ENCODE assay signal across 2 cellular contexts in genomic region chr2:54773838-54774237, GRCh38.
TF ChIP-seq lines count a peak whose summit lies in the region.

No MANE protein-coding gene starts in this region.

TF ChIP-seq in SK-N-SH, 30 proteins besides CTCF, POLR2A, EP300 and RAD21 (continued from another document):
- TF ChIP-seq JUND (IDR thresholded peaks at IDR 0.05) (no peak), RCOR1 (IDR thresholded peaks at IDR 0.05; ENCODE audit: low read length) (no peak), PBX3 (IDR thresholded peaks at IDR 0.05) (no peak), GABPA (IDR thresholded peaks at IDR 0.05; ENCODE audit: low read depth) (no peak), POLR2AphosphoS5 (IDR thresholded peaks at IDR 0.05; ENCODE audit: low read depth, low read length) (no peak), ZBTB33 (IDR thresholded peaks at IDR 0.05; ENCODE audit: borderline replicate concordance, low read depth) (no peak), TCF12 (IDR thresholded peaks at IDR 0.05) (no peak), SIN3A (IDR thresholded peaks at IDR 0.05; ENCODE audit: borderline replicate concordance, low read depth, low read length) (no peak)
- TF ChIP-seq, protein P1, sequence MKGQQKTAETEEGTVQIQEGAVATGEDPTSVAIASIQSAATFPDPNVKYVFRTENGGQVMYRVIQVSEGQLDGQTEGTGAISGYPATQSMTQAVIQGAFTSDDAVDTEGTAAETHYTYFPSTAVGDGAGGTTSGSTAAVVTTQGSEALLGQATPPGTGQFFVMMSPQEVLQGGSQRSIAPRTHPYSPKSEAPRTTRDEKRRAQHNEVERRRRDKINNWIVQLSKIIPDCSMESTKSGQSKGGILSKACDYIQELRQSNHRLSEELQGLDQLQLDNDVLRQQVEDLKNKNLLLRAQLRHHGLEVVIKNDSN (IDR thresholded peaks at IDR 0.05; ENCODE audit: borderline replicate concordance, low read depth) = no peak

TF ChIP-seq in SK-N-SH treated with all-trans-retinoic acid at 6 μM for 48 hours, 23 proteins besides CTCF, POLR2A, EP300 and RAD21 (continued from another document):
- TF ChIP-seq, protein P2, sequence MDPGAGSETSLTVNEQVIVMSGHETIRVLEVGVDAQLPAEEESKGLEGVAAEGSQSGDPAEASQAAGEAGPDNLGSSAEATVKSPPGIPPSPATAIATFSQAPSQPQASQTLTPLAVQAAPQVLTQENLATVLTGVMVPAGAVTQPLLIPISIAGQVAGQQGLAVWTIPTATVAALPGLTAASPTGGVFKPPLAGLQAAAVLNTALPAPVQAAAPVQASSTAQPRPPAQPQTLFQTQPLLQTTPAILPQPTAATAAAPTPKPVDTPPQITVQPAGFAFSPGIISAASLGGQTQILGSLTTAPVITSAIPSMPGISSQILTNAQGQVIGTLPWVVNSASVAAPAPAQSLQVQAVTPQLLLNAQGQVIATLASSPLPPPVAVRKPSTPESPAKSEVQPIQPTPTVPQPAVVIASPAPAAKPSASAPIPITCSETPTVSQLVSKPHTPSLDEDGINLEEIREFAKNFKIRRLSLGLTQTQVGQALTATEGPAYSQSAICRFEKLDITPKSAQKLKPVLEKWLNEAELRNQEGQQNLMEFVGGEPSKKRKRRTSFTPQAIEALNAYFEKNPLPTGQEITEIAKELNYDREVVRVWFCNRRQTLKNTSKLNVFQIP (CRISPR knock-in tag; IDR thresholded peaks at IDR 0.05; ENCODE audit: borderline replicate concordance, low read depth) = no peak
- TF ChIP-seq OSR1 (CRISPR knock-in tag; IDR thresholded peaks at IDR 0.05) (no peak), TCF4 (CRISPR knock-in tag; IDR thresholded peaks at IDR 0.05; ENCODE audit: borderline replicate concordance) (no peak), GLIS3 (CRISPR knock-in tag; IDR thresholded peaks at IDR 0.05) (no peak), RARB (CRISPR knock-in tag; IDR thresholded peaks at IDR 0.05) (no peak), PPARA (CRISPR knock-in tag; IDR thresholded peaks at IDR 0.05; ENCODE audit: borderline replicate concordance) (no peak), SNAI2 (CRISPR knock-in tag; IDR thresholded peaks at IDR 0.05) (no peak), ESRRG (CRISPR knock-in tag; IDR thresholded peaks at IDR 0.05) (no peak), ZNF70 (CRISPR knock-in tag; IDR thresholded peaks at IDR 0.05) (no peak)
- TF ChIP-seq, protein P3, sequence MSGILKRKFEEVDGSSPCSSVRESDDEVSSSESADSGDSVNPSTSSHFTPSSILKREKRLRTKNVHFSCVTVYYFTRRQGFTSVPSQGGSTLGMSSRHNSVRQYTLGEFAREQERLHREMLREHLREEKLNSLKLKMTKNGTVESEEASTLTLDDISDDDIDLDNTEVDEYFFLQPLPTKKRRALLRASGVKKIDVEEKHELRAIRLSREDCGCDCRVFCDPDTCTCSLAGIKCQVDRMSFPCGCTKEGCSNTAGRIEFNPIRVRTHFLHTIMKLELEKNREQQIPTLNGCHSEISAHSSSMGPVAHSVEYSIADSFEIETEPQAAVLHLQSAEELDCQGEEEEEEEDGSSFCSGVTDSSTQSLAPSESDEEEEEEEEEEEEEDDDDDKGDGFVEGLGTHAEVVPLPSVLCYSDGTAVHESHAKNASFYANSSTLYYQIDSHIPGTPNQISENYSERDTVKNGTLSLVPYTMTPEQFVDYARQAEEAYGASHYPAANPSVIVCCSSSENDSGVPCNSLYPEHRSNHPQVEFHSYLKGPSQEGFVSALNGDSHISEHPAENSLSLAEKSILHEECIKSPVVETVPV (CRISPR knock-in tag; IDR thresholded peaks at IDR 0.05) = no peak
